9 cellular contexts compared by ENCODE assay signal in the genomic region with DNA sequence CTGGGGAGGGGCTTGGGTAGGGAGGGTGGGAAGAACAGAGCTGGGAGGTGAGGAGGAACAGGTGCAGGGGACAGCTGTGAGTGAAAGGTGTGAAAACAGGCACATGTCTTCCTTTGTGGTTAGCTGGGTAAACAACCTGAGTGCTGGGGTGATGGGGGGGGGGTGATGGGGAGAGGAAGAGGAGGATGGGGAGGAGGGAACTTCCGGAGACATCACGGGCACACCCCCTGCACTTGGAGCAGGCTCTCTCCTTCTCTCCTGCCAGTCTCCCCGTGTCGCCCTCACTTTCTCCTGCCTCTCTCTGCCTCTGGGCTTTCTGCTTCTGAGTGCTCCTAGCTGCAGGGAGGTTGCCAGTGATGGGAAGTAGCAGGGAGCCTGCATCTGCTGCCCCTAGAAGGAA. TPM values are rescaled to one million over a fixed set of nuclear protein-coding genes. Genes with fewer than 3 reads are reported as not detected.
A peak's percentile ranks its signal among the peaks of the same experiment; 100 is the strongest.
DNase-seq lines count a peak whose midpoint lies in the region; ATAC-seq and TF ChIP-seq lines count a peak whose summit lies in the region.
"Had no signal": no experiment of that assay in that cellular context is flagged by ENCODE, and none has a peak within 500 bp of the region (broad histone marks: within the 10 kb centered on the region; RNA-seq: fewer than 3 reads in every experiment).

No MANE protein-coding gene starts in this region.

- H3K4me1 Mint-ChIP-seq in CD8-positive, alpha-beta memory T cell = peaks cover 86 to 100% (median 95%) of the 10 kb centered on the region in 3 donors

- peaks cover 0 to 36% (median under 1%) of the 10 kb centered on the region in 3 donors for H3K36me3 Mint-ChIP-seq in CD8-positive, alpha-beta memory T cell

- intact Hi-C loops in left ventricle myocardium superior (cut with micrococcal nuclease) = no loop called here

- H4K20me1 ChIP-seq in KMS-11 (ENCODE audit: insufficient read depth) = no peaks in the 10 kb centered on the region

- H3K27ac ChIP-seq in CD8-positive, alpha-beta memory T cell (ENCODE audit: low read depth, low read length) = peak overlapping the region; percentile 6
- H3K27ac ChIP-seq in KMS-11 = no peak overlapping the region

- H3K27me3 ChIP-seq in CD8-positive, alpha-beta memory T cell (ENCODE audit: insufficient read depth, low read length, poor library complexity, severe bottlenecking) = no peaks in the 10 kb centered on the region
- H3K27me3 ChIP-seq in KMS-11 (ENCODE audit: insufficient read depth, low read depth) = peaks cover 3% of the 10 kb centered on the region; the same call in 1 of the 2 replicates

- ATAC-seq in GM19452 (IDR thresholded peaks at IDR 0.05; ENCODE audit: unreplicated experiment) (no peak), left ventricle myocardium superior (no peak)

- peak overlapping the region; percentile 18 to 87 (median 77) for H3K4me3 Mint-ChIP-seq in CD8-positive, alpha-beta memory T cell

- H2AFZ ChIP-seq in KMS-11 (ENCODE audit: low read depth) = peak overlapping the region; percentile 10; the same call in 1 of the 2 replicates

- peaks cover 97% of the 10 kb centered on the region for H3K4me1 ChIP-seq in CD8-positive, alpha-beta memory T cell (ENCODE audit: insufficient read depth, low read length)
- peaks cover 15% of the 10 kb centered on the region for H3K4me1 ChIP-seq in KMS-11 (ENCODE audit: low read depth, poor library complexity, severe bottlenecking)

- CTCF ChIA-PET in CD8-positive, alpha-beta memory T cell (lab: Charles Lee) = interaction anchor here (0.6 to 2.5 kb wide), 10 partner anchors 9 to 203 kb away, joined by 3 to 10 read pairs (median 3); partner anchors contain the start of gene DDX6

- peaks cover 0 to 2% (median 0%) of the 10 kb centered on the region in 5 donors for H3K9me3 Mint-ChIP-seq in CD8-positive, alpha-beta memory T cell

- peaks cover 0 to 5% of the 10 kb centered on the region in 2 donors for H3K27me3 Mint-ChIP-seq in CD8-positive, alpha-beta memory T cell

- H3K79me2 ChIP-seq in KMS-11 (ENCODE audit: insufficient read depth, low read depth) = no peaks in the 10 kb centered on the region

- peak overlapping the region; percentile 59 for H3K4me3 ChIP-seq in CD8-positive, alpha-beta memory T cell (ENCODE audit: low read length)
- H3K4me3 ChIP-seq in KMS-11 (IDR thresholded peaks at IDR 0.05; ENCODE audit: insufficient read depth, low read depth, low read length) = no peak overlapping the region

- H3K36me3 ChIP-seq in CD8-positive, alpha-beta memory T cell (ENCODE audit: insufficient read depth, low read length) = no peaks in the 10 kb centered on the region
- H3K36me3 ChIP-seq in KMS-11 (ENCODE audit: insufficient read depth) = no peaks in the 10 kb centered on the region

- H3K27ac Mint-ChIP-seq in CD8-positive, alpha-beta memory T cell = peak overlapping the region; percentile 84 to 98 (median 92)

- H3K4me2 ChIP-seq in KMS-11 = peak overlapping the region; percentile 36; the same call in 1 of the 2 replicates

- POLR2A ChIA-PET in CD8-positive, alpha-beta memory T cell (lab: Charles Lee) = interaction anchor here (0.5 to 3.8 kb wide), 10 partner anchors 9 to 106 kb away, joined by 3 to 35 read pairs (median 6); partner anchors contain the start of gene DDX6

- H3K9ac ChIP-seq in KMS-11 = no peak overlapping the region

- peak in 4 of 5 donors; percentile 49 to 74 (median 71) for DNase-seq in CD8-positive, alpha-beta memory T cell
- DNase-seq in SW480 (ENCODE audit: low spot score) (peak; percentile 63), SK-N-DZ (ENCODE audit: low spot score) (no peak), left ventricle myocardium superior (no peak), NCI-H1694 (lab: John Stamatoyannopoulos, UW) (no peak)
- DNase-seq in effector CD8-positive, alpha-beta T cell (lab: John Stamatoyannopoulos, UW) = peak; percentile 30
- DNase-seq: GDM1 had no signal

- TF ChIP-seq CTCF in KMS-11 (conservative IDR thresholded peaks at IDR 0.05; ENCODE audit: low read depth, low read length) = no peak

- no peaks in the 10 kb centered on the region for H3K9me3 ChIP-seq in CD8-positive, alpha-beta memory T cell (ENCODE audit: low read length)

RNA-seq across cellular contexts. Expression of gene CXCR5, which starts 8.8 kb away (rescaled TPM):
- total RNA-seq in CD8-positive, alpha-beta memory T cell = 1 to 10 TPM; 5.8 to 6.3 TPM
- 4.5 TPM for polyA plus RNA-seq in CD8-positive, alpha-beta memory T cell
- polyA plus RNA-seq in SK-N-DZ (2014; cell fraction: cytosol; rRNA removed) = not detected in 2 replicates
- polyA plus RNA-seq in SK-N-DZ (2014; cell fraction: nucleus; rRNA removed) = not detected in 2 replicates
- not detected for total RNA-seq in left ventricle myocardium superior

RNA-seq across cellular contexts. Expression of gene BCL9L, which starts 33.2 kb away (rescaled TPM):
- total RNA-seq in CD8-positive, alpha-beta memory T cell = 10 to 100 TPM; 39.6 to 42.8 TPM
- polyA plus RNA-seq in CD8-positive, alpha-beta memory T cell = 9.1 TPM
- 1.3 and 2.8 TPM in 2 replicates for polyA plus RNA-seq in SK-N-DZ (2014; cell fraction: cytosol; rRNA removed)
- 1.1 and 1.7 TPM in 2 replicates for polyA plus RNA-seq in SK-N-DZ (2014; cell fraction: nucleus; rRNA removed)
- 44.7 TPM for total RNA-seq in left ventricle myocardium superior

Comparison
In these comparisons a context has a peak if more than half of its experiments do, and no peak if none do; other contexts are left out.
1. DNase-seq: peak in CD8-positive, alpha-beta memory T cell (4 of 5), SW480 (single experiment) and effector CD8-positive, alpha-beta T cell (single experiment); none in SK-N-DZ (single experiment), left ventricle myocardium superior (single experiment) and NCI-H1694 (single experiment).